In genomic region chr14:94027566-94028449, GRCh38 we compare ENCODE assay signal across 12 cellular contexts. TPM values are rescaled to one million over a fixed set of nuclear protein-coding genes. Genes with fewer than 3 reads are reported as not detected.
A peak's percentile ranks its signal among the peaks of the same experiment; 100 is the strongest.
DNase-seq lines count a peak whose midpoint lies in the region; ATAC-seq and TF ChIP-seq lines count a peak whose summit lies in the region.
"Had no signal": no experiment of that assay in that cellular context is flagged by ENCODE, and none has a peak within 500 bp of the region (broad histone marks: within the 10 kb centered on the region; RNA-seq: fewer than 3 reads in every experiment).

No MANE protein-coding gene starts in this region.

- WGBS in esophagus, 2 donors = 69 to 80% methylated on average over 14 of the region's 14 CpGs

- H3K27ac Mint-ChIP-seq in stimulated activated naive B cell treated with anti-CD40 and anti-IgM and Interleukin-4, amounts not matched to agents 10 μg/mL and 1 μg/mL and 100 μg/mL, for 72 hours = peak overlapping the region; percentile 56

- no peaks in the 10 kb centered on the region for H3K9me3 ChIP-seq in esophagus (ENCODE audit: control insufficient read depth in 2 of 2, insufficient read depth in 1 of 2, low read depth in 1 of 2, low read length in 1 of 2)

- no peak for ATAC-seq in activated T-cell treated with anti-CD3 and anti-CD28 coated beads, Interleukin-2, amount 50 U/mL, for 4 hours
- no peak for ATAC-seq in stimulated activated naive B cell treated with anti-CD40 and anti-IgM and Interleukin-4, amounts not matched to agents 10 μg/mL and 1 μg/mL and 100 μg/mL, for 72 hours (replicated peaks)
- ATAC-seq in HG03432 (IDR thresholded peaks at IDR 0.05; ENCODE audit: unreplicated experiment) = no peak

- H3K27ac ChIP-seq in RWPE1 = no peak overlapping the region
- H3K27ac ChIP-seq in esophagus (ENCODE audit: low read depth in 2 of 2, low read length in 1 of 2) = peak overlapping the region; percentile 28 to 71

- POLR2A ChIA-PET in RWPE1 (lab: Yijun Ruan, JAX; ENCODE audit: low non-redundant PET) = no interaction called here

- peaks cover 26% of the 10 kb centered on the region for H3K4me1 Mint-ChIP-seq in activated T-cell treated with anti-CD3 and anti-CD28 coated beads, Interleukin-2, amount 50 U/mL, for 4 hours (ENCODE audit: low read depth)
- peaks cover 0 to 11% of the 10 kb centered on the region in 2 donors for H3K4me1 Mint-ChIP-seq in stimulated activated naive B cell treated with anti-CD40 and anti-IgM and Interleukin-4, amounts not matched to agents 10 μg/mL and 1 μg/mL and 100 μg/mL, for 72 hours

- no peaks in the 10 kb centered on the region for H3K36me3 Mint-ChIP-seq in activated T-cell treated with anti-CD3 and anti-CD28 coated beads, Interleukin-2, amount 50 U/mL, for 4 hours (ENCODE audit: insufficient read depth)
- H3K36me3 Mint-ChIP-seq in stimulated activated naive B cell treated with anti-CD40 and anti-IgM and Interleukin-4, amounts not matched to agents 10 μg/mL and 1 μg/mL and 100 μg/mL, for 72 hours = no peaks in the 10 kb centered on the region

- CTCF ChIA-PET in RWPE1 (lab: Yijun Ruan, JAX) = interaction anchor here (0.6 to 1.8 kb wide), 3 partner anchors 8 to 109 kb away, joined by 3 to 7 read pairs (median 7); no protein-coding TSS in a partner anchor

- H3K27me3 ChIP-seq in esophagus (ENCODE audit: control insufficient read depth in 1 of 2, insufficient read depth in 2 of 2, low read length in 2 of 2) = no peaks in the 10 kb centered on the region

- no peak for DNase-seq in activated T-cell treated with anti-CD3 and anti-CD28 coated beads, Interleukin-2, amount 50 U/mL, for 4 hours
- no peak for DNase-seq in activated T-cell treated with anti-CD3 and anti-CD28 coated beads, Interleukin-2, amount 50 U/mL, for 48 hours
- peak; percentile 30 for DNase-seq in RWPE1 (ENCODE audit: low spot score)
- no peak for DNase-seq in stimulated activated naive B cell treated with anti-CD40 and anti-IgM and Interleukin-4, amounts not matched to agents 10 μg/mL and 1 μg/mL and 100 μg/mL, for 72 hours
- DNase-seq in hippocampal formation (lab: John Stamatoyannopoulos, UW) = no peak
- no peak for DNase-seq in stimulated activated naive CD4-positive, alpha-beta T cell (lab: John Stamatoyannopoulos, UW)
- DNase-seq: kidney glomerular epithelial cell, NCI-H524 treated with DMSO at 0.1 percent for 48 hours had no signal

- H3K27me3 Mint-ChIP-seq in activated T-cell treated with anti-CD3 and anti-CD28 coated beads, Interleukin-2, amount 50 U/mL, for 4 hours (ENCODE audit: low read depth) = no peaks in the 10 kb centered on the region
- H3K27me3 Mint-ChIP-seq in stimulated activated naive B cell treated with anti-CD40 and anti-IgM and Interleukin-4, amounts not matched to agents 10 μg/mL and 1 μg/mL and 100 μg/mL, for 72 hours = peaks cover 31 to 32% of the 10 kb centered on the region in 2 donors

- no peak for TF ChIP-seq CTCF in RWPE1 (conservative IDR thresholded peaks at IDR 0.05; ENCODE audit: low read depth)

- peaks cover 14 to 17% of the 10 kb centered on the region in 2 donors for H3K4me1 ChIP-seq in esophagus (ENCODE audit: control insufficient read depth in 2 of 2, insufficient read depth in 2 of 2, low read length in 1 of 2)

- peak overlapping the region in 1 of 2 donors; percentile 21 for H3K4me3 ChIP-seq in esophagus (ENCODE audit: low read depth in 1 of 2, low read length in 2 of 2)

- H3K4me3 Mint-ChIP-seq in activated T-cell treated with anti-CD3 and anti-CD28 coated beads, Interleukin-2, amount 50 U/mL, for 4 hours = peak overlapping the region; percentile 60
- peak overlapping the region in 1 of 2 donors; percentile 30 for H3K4me3 Mint-ChIP-seq in stimulated activated naive B cell treated with anti-CD40 and anti-IgM and Interleukin-4, amounts not matched to agents 10 μg/mL and 1 μg/mL and 100 μg/mL, for 72 hours

- H3K36me3 ChIP-seq in esophagus (ENCODE audit: control insufficient read depth in 2 of 2, insufficient read depth in 2 of 2, low read length in 1 of 2) = no peaks in the 10 kb centered on the region

- no peaks in the 10 kb centered on the region for H3K9me3 Mint-ChIP-seq in activated T-cell treated with anti-CD3 and anti-CD28 coated beads, Interleukin-2, amount 50 U/mL, for 4 hours
- no peaks in the 10 kb centered on the region for H3K9me3 Mint-ChIP-seq in stimulated activated naive B cell treated with anti-CD40 and anti-IgM and Interleukin-4, amounts not matched to agents 10 μg/mL and 1 μg/mL and 100 μg/mL, for 72 hours

RNA-seq across cellular contexts. Expression of gene OTUB2, which starts 1.7 kb away (rescaled TPM):
- total RNA-seq in activated T-cell treated with anti-CD3 and anti-CD28 coated beads, Interleukin-2, amount 50 U/mL, for 4 hours = under 1 TPM; 0.50 to 0.54 (median 0.53) TPM
- 1 to 10 TPM; 2.3 to 3.9 TPM for polyA plus RNA-seq in esophagus

RNA-seq across cellular contexts. Expression of gene CCDC197, which starts 30.7 kb away (rescaled TPM):
- under 1 TPM in 1 of 3 donors, not detected in 2; 0.35 TPM for total RNA-seq in activated T-cell treated with anti-CD3 and anti-CD28 coated beads, Interleukin-2, amount 50 U/mL, for 4 hours
- polyA plus RNA-seq in esophagus = not detected
- total RNA-seq: T-helper 1 cell treated with Interleukin-12 subunit alpha and Interleukin-12 subunit beta and Interleukin-4 antibody, amounts not matched to agents 30 ng/mL and 1 ng/mL, for 36 hours had no signal
- polyA plus RNA-seq: BJ had no signal

RNA-seq across cellular contexts. Expression of gene ASB2, which starts 51.4 kb away (rescaled TPM):
- 1 to 10 TPM; 8.2 to 9.9 (median 9.8) TPM for total RNA-seq in activated T-cell treated with anti-CD3 and anti-CD28 coated beads, Interleukin-2, amount 50 U/mL, for 4 hours
- polyA plus RNA-seq in esophagus = 1 to 10 TPM; 4.5 to 4.7 TPM

RNA-seq across cellular contexts. Expression of gene DDX24, which starts 53.2 kb away (rescaled TPM):
- total RNA-seq in activated T-cell treated with anti-CD3 and anti-CD28 coated beads, Interleukin-2, amount 50 U/mL, for 4 hours = 100 to 1,000 TPM; 287 to 321 (median 319) TPM
- 10 to 100 TPM; 45.6 to 58.3 TPM for polyA plus RNA-seq in esophagus

RNA-seq across cellular contexts. Expression of gene IFI27L1, which starts 53.3 kb away (rescaled TPM):
- total RNA-seq in activated T-cell treated with anti-CD3 and anti-CD28 coated beads, Interleukin-2, amount 50 U/mL, for 4 hours = 1 to 10 TPM; 8.9 to 9.5 (median 9.0) TPM
- 10 to 100 TPM; 11.2 to 29.8 TPM for polyA plus RNA-seq in esophagus
